Comparison of ENCODE assay signal across 11 cellular contexts in the genomic region with DNA sequence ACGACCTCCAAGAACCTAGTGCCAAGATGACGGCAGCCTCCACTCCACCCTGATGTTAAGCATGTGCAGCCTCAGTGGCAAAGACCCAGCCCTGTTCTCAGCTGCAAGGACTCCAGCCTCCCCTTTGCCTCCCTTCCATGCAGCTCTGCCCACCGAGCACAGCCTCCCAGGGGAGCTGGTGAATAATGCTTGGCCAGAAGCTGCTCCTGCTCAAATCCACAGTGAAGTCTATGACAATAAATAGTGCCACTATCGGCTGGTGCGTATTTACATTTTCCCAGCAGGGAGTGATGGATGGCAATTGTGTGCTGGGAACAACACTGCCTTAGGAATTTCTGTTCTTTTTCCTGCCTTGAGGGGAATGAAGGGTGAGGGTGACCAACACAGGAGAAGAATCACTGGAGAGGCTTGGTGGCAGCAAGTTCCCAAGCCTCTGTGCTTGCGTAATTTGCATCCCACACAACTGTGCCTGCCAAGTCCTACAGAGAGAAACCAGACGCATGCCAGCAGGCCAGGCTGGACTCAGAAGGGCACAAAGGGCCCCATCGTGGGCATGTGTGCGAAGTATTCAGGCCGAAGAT. TPM values are rescaled to one million over a fixed set of nuclear protein-coding genes. Genes with fewer than 3 reads are reported as not detected.
DNase-seq lines count a peak whose midpoint lies in the region; ATAC-seq and TF ChIP-seq lines count a peak whose summit lies in the region.
"Had no signal": no experiment of that assay in that cellular context is flagged by ENCODE, and none has a peak within 500 bp of the region (broad histone marks: within the 10 kb centered on the region; RNA-seq: fewer than 3 reads in every experiment).

No MANE protein-coding gene starts in this region.

- CTCF ChIA-PET in AG04449 (lab: Yijun Ruan, JAX): no interaction called here

- no peaks in the 10 kb centered on the region for H3K9me3 Mint-ChIP-seq in osteocyte (ENCODE audit: unreplicated experiment)
- H3K9me3 Mint-ChIP-seq: CD8-positive, alpha-beta T cell; memory B cell had no signal

- TF ChIP-seq CTCF in AG04449 (IDR thresholded peaks at IDR 0.05; ENCODE audit: insufficient read depth, low read length, missing control alignments) (no peak), fibroblast of villous mesenchyme (IDR thresholded peaks at IDR 0.05; ENCODE audit: insufficient read depth, low read depth, low read length) (no peak), osteocyte (IDR thresholded peaks at IDR 0.05) (no peak)

- no peaks in the 10 kb centered on the region for H3K36me3 Mint-ChIP-seq in osteocyte (ENCODE audit: unreplicated experiment)
- H3K36me3 Mint-ChIP-seq: CD8-positive, alpha-beta T cell; memory B cell had no signal

- POLR2A ChIA-PET in AG04449 (lab: Yijun Ruan, JAX): no interaction called here

- H3K4me1 Mint-ChIP-seq in osteocyte (ENCODE audit: unreplicated experiment): peaks cover 62% of the 10 kb centered on the region
- H3K4me1 Mint-ChIP-seq: memory B cell had no signal

- no peaks in the 10 kb centered on the region for H3K27me3 Mint-ChIP-seq in osteocyte (ENCODE audit: unreplicated experiment)

- H3K27ac Mint-ChIP-seq in osteocyte (ENCODE audit: unreplicated experiment): peak overlapping the region; percentile 81
- H3K27ac Mint-ChIP-seq: CD8-positive, alpha-beta T cell; memory B cell had no signal

- no peak overlapping the region for H3K4me3 Mint-ChIP-seq in osteocyte (ENCODE audit: unreplicated experiment)
- H3K4me3 Mint-ChIP-seq: CD8-positive, alpha-beta T cell; memory B cell had no signal

- peak; percentile 16 for DNase-seq in AG04449 (ENCODE audit: low read depth, low spot score)
- DNase-seq in fibroblast of villous mesenchyme (ENCODE audit: low read depth): peak; percentile 72
- DNase-seq in osteocyte (ENCODE audit: extremely low spot score, unreplicated experiment): no peak
- DNase-seq in GF-D8 (lab: John Stamatoyannopoulos, UW): no peak
- DNase-seq in GDM1 (lab: John Stamatoyannopoulos, UW): no peak
- no peak for DNase-seq in NCI-H1417 treated with DMSO at 0.1 percent for 48 hours (lab: John Stamatoyannopoulos, UW)
- DNase-seq: CD8-positive, alpha-beta T cell; NCI-H524 treated with DMSO at 0.1 percent for 48 hours had no signal

- ATAC-seq in SK-N-SH treated with all-trans-retinoic acid at 6 μM for 48 hours (peak; percentile 59), HG02571 (IDR thresholded peaks at IDR 0.05; ENCODE audit: unreplicated experiment) (no peak)
- ATAC-seq: CD8-positive, alpha-beta T cell had no signal

- H3K4me3 ChIP-seq in AG04449 (ENCODE audit: low read depth, low read length): no peak overlapping the region
- no peak overlapping the region for H3K4me3 ChIP-seq in fibroblast of villous mesenchyme (ENCODE audit: low read depth, low read length)

TF ChIP-seq in SK-N-SH treated with all-trans-retinoic acid at 6 μM for 48 hours, 23 proteins besides CTCF, POLR2A, EP300 and RAD21:
- no peak for TF ChIP-seq ARNTL (CRISPR knock-in tag; IDR thresholded peaks at IDR 0.05; ENCODE audit: borderline replicate concordance, low read depth)
TF ChIP-seq in SK-N-SH treated with all-trans-retinoic acid at 6 μM for 48 hours: peak in this region for 0.

RNA-seq across cellular contexts. Expression of a gene that starts 29.9 kb away (rescaled TPM):
- 0.97 and 1.3 TPM in 2 replicates for total RNA-seq in fibroblast of villous mesenchyme
- total RNA-seq in osteocyte: 0.35 and 2.1 TPM in 2 replicates

RNA-seq across cellular contexts. Expression of a gene that starts 50.3 kb away (rescaled TPM):
- total RNA-seq in fibroblast of villous mesenchyme (77.7 and 85.0 TPM in 2 replicates), osteocyte (98.7 and 101 TPM in 2 replicates)

Comparison
In these comparisons a context has a peak if more than half of its experiments do, and no peak if none do; other contexts are left out.
1. DNase-seq: peak in AG04449 (single experiment) and fibroblast of villous mesenchyme (single experiment); none in osteocyte (single experiment), GF-D8 (single experiment), GDM1 (single experiment) and NCI-H1417 treated with DMSO at 0.1 percent for 48 hours (single experiment).